Comparison of ENCODE assay signal across 27 cellular contexts in genomic region chr9:133483611-133484010, GRCh38. TPM values are rescaled to one million over a fixed set of nuclear protein-coding genes. Genes with fewer than 3 reads are reported as not detected.
A peak's percentile ranks its signal among the peaks of the same experiment; 100 is the strongest.
DNase-seq lines count a peak whose midpoint lies in the region; ATAC-seq and TF ChIP-seq lines count a peak whose summit lies in the region.
"Had no signal": no experiment of that assay in that cellular context is flagged by ENCODE, and none has a peak within 500 bp of the region (broad histone marks: within the 10 kb centered on the region; RNA-seq: fewer than 3 reads in every experiment).

No MANE protein-coding gene starts in this region.

- peaks cover 9% of the 10 kb centered on the region for H3K4me1 Mint-ChIP-seq in glutamatergic neuron (ENCODE audit: low read depth, unreplicated experiment)
- H3K4me1 Mint-ChIP-seq in neural progenitor cell: peaks cover 7% of the 10 kb centered on the region
- H3K4me1 Mint-ChIP-seq in type B pancreatic cell (ENCODE audit: unreplicated experiment): peaks cover 18% of the 10 kb centered on the region
- peaks cover 19% of the 10 kb centered on the region for H3K4me1 Mint-ChIP-seq in activated T-cell treated with anti-CD3 and anti-CD28 coated beads, Interleukin-2, amount 50 U/mL, for 72 hours (ENCODE audit: low read depth)

- intact Hi-C loops in Right ventricle myocardium superior (cut with DNase I): no loop called here
- intact Hi-C loops in heart right ventricle (cut with DNase I): loop anchor here in 6 of 10 donors (2.0 to 10.0 kb wide), 5 partner anchors 71 to 459 kb away; partner anchors contain the start of genes MED22 (in 2 of the 6), RPL7A (in 2 of the 6) and SURF6 (in 1 of the 6)

- H2BK120ac ChIP-seq in mesenchymal stem cell (ENCODE audit: low read depth, low read length): no peak overlapping the region

- no peaks in the 10 kb centered on the region for H3K36me3 ChIP-seq in heart right ventricle
- H3K36me3 ChIP-seq in neural progenitor cell: no peaks in the 10 kb centered on the region
- H3K36me3 ChIP-seq in mesenchymal stem cell (ENCODE audit: control insufficient read depth in 1 of 2, insufficient read depth in 2 of 2, low read depth in 1 of 2, low read length in 2 of 2): no peaks in the 10 kb centered on the region
- H3K36me3 ChIP-seq: BE2C had no signal

- no peak overlapping the region for H2AK5ac ChIP-seq in mesenchymal stem cell (ENCODE audit: low read length, severe bottlenecking)

- TF ChIP-seq CTCF in heart right ventricle (IDR thresholded peaks at IDR 0.05) (no peak), glutamatergic neuron (IDR thresholded peaks at IDR 0.05; ENCODE audit: partially characterized antibody, unreplicated experiment) (no peak), neural progenitor cell (IDR thresholded peaks at IDR 0.05) (no peak), type B pancreatic cell (conservative IDR thresholded peaks at IDR 0.05) (no peak)

- no peak overlapping the region for H3K4ac ChIP-seq in mesenchymal stem cell (ENCODE audit: low read depth in 1 of 2, low read length in 2 of 2)

- H3K27me3 Mint-ChIP-seq in glutamatergic neuron (ENCODE audit: unreplicated experiment): peaks cover 5% of the 10 kb centered on the region
- peaks cover 10% of the 10 kb centered on the region for H3K27me3 Mint-ChIP-seq in neural progenitor cell (ENCODE audit: insufficient read depth, low read depth)
- peaks cover 6% of the 10 kb centered on the region for H3K27me3 Mint-ChIP-seq in type B pancreatic cell
- no peaks in the 10 kb centered on the region for H3K27me3 Mint-ChIP-seq in activated T-cell treated with anti-CD3 and anti-CD28 coated beads, Interleukin-2, amount 50 U/mL, for 72 hours (ENCODE audit: low read depth)

- no peak overlapping the region for H3K18ac ChIP-seq in mesenchymal stem cell (ENCODE audit: low read depth in 1 of 2, low read length in 2 of 2)

- H3K4me3 ChIP-seq in heart right ventricle (no peak overlapping the region), neural progenitor cell (no peak overlapping the region), mesenchymal stem cell (ENCODE audit: insufficient read depth in 1 of 2, low read depth in 1 of 2, low read length in 2 of 2) (no peak overlapping the region)
- H3K4me3 ChIP-seq: PC-9 had no signal

- H4K8ac ChIP-seq in mesenchymal stem cell (ENCODE audit: low read length): no peak overlapping the region

- H3K27ac Mint-ChIP-seq in glutamatergic neuron (ENCODE audit: unreplicated experiment): no peak overlapping the region
- peak overlapping the region; percentile 1 for H3K27ac Mint-ChIP-seq in neural progenitor cell
- H3K27ac Mint-ChIP-seq in type B pancreatic cell: peak overlapping the region; percentile 70
- no peak overlapping the region for H3K27ac Mint-ChIP-seq in activated T-cell treated with anti-CD3 and anti-CD28 coated beads, Interleukin-2, amount 50 U/mL, for 72 hours

- H3K9me3 ChIP-seq in heart right ventricle (no peaks in the 10 kb centered on the region), neural progenitor cell (ENCODE audit: low read depth) (no peaks in the 10 kb centered on the region), mesenchymal stem cell (ENCODE audit: control insufficient read depth, low read length) (no peaks in the 10 kb centered on the region)
- H3K9me3 ChIP-seq: BE2C had no signal

- H4K91ac ChIP-seq in mesenchymal stem cell (ENCODE audit: low read length): no peak overlapping the region

- WGBS in heart right ventricle, 2 donors: 85 to 88% methylated on average over 9 of the region's 9 CpGs
- 90% methylated on average over 9 of the region's 9 CpGs for WGBS in mesenchymal stem cell

- H4K20me1 ChIP-seq in neural progenitor cell (ENCODE audit: low read depth): no peaks in the 10 kb centered on the region

- H2AFZ ChIP-seq in neural progenitor cell (replicated peaks) (no peak overlapping the region), mesenchymal stem cell (ENCODE audit: low read depth, low read length) (no peak overlapping the region)
- H2AFZ ChIP-seq: PC-9 had no signal

- no peak overlapping the region for H3K14ac ChIP-seq in mesenchymal stem cell (ENCODE audit: low read length in 2 of 2)

- H3K9ac ChIP-seq in neural progenitor cell (no peak overlapping the region), mesenchymal stem cell (ENCODE audit: low read length) (no peak overlapping the region)

- ATAC-seq in Right ventricle myocardium superior (ENCODE audit: poor library complexity) (no peak), heart right ventricle (no peak)
- ATAC-seq in activated T-cell treated with anti-CD3 and anti-CD28 coated beads, Interleukin-2, amount 50 U/mL, for 72 hours (replicated peaks in 1 of 2): no peak

- no peak overlapping the region for H2BK15ac ChIP-seq in mesenchymal stem cell (ENCODE audit: low read depth, poor library complexity, severe bottlenecking)

- no peak overlapping the region for H2BK12ac ChIP-seq in mesenchymal stem cell (ENCODE audit: low read length in 2 of 2)

- H3K4me1 ChIP-seq in heart right ventricle (peaks cover 3 to 27% (median 15%) of the 10 kb centered on the region in 9 donors), neural progenitor cell (peaks cover 4% of the 10 kb centered on the region), mesenchymal stem cell (ENCODE audit: control insufficient read depth, insufficient read depth, low read depth, low read length) (peaks cover 13% of the 10 kb centered on the region)

- H3K4me3 Mint-ChIP-seq in glutamatergic neuron (ENCODE audit: unreplicated experiment) (no peak overlapping the region), neural progenitor cell (no peak overlapping the region), type B pancreatic cell (no peak overlapping the region)
- H3K4me3 Mint-ChIP-seq in activated T-cell treated with anti-CD3 and anti-CD28 coated beads, Interleukin-2, amount 50 U/mL, for 72 hours: no peak overlapping the region

- H3K9me3 Mint-ChIP-seq in glutamatergic neuron (ENCODE audit: unreplicated experiment) (peaks cover 2% of the 10 kb centered on the region), neural progenitor cell (no peaks in the 10 kb centered on the region), type B pancreatic cell (no peaks in the 10 kb centered on the region)
- H3K9me3 Mint-ChIP-seq in activated T-cell treated with anti-CD3 and anti-CD28 coated beads, Interleukin-2, amount 50 U/mL, for 72 hours: no peaks in the 10 kb centered on the region

- H3K79me1 ChIP-seq in mesenchymal stem cell (replicated peaks; ENCODE audit: low read length, poor library complexity, severe bottlenecking): no peaks in the 10 kb centered on the region

- H3K27me3 ChIP-seq in heart right ventricle (peaks cover 0 to 16% (median 0%) of the 10 kb centered on the region in 7 donors), neural progenitor cell (peaks cover 23% of the 10 kb centered on the region), mesenchymal stem cell (ENCODE audit: control insufficient read depth in 1 of 2, insufficient read depth in 1 of 2, low read length in 2 of 2) (peaks cover 11 to 12% of the 10 kb centered on the region in 2 experiments)
- H3K27me3 ChIP-seq: BE2C had no signal

- H2BK5ac ChIP-seq in mesenchymal stem cell (ENCODE audit: low read depth, low read length, poor library complexity, severe bottlenecking): no peak overlapping the region

- peaks cover 3% of the 10 kb centered on the region for H3F3A ChIP-seq in neural progenitor cell (ENCODE audit: low read depth)

- H3K27ac ChIP-seq in heart right ventricle (no peak overlapping the region), neural progenitor cell (no peak overlapping the region), mesenchymal stem cell (ENCODE audit: low read length, poor library complexity, severe bottlenecking) (no peak overlapping the region)
- H3K27ac ChIP-seq: PC-9 had no signal

- H3K79me2 ChIP-seq in neural progenitor cell (ENCODE audit: low read depth): no peaks in the 10 kb centered on the region

- no peak overlapping the region for H3K4me2 ChIP-seq in neural progenitor cell
- H3K4me2 ChIP-seq in mesenchymal stem cell (ENCODE audit: low read length, poor library complexity, severe bottlenecking): no peak overlapping the region

- H3K36me3 Mint-ChIP-seq in glutamatergic neuron (ENCODE audit: unreplicated experiment) (no peaks in the 10 kb centered on the region), neural progenitor cell (no peaks in the 10 kb centered on the region), type B pancreatic cell (no peaks in the 10 kb centered on the region)
- H3K36me3 Mint-ChIP-seq in activated T-cell treated with anti-CD3 and anti-CD28 coated beads, Interleukin-2, amount 50 U/mL, for 72 hours (ENCODE audit: insufficient read depth in 2 of 2): no peaks in the 10 kb centered on the region

- H3K23ac ChIP-seq in mesenchymal stem cell (ENCODE audit: low read length in 2 of 2): no peak overlapping the region

- peak; percentile 13 for DNase-seq in Right ventricle myocardium superior
- no peak for DNase-seq in heart right ventricle
- peak; percentile 7 for DNase-seq in glutamatergic neuron
- no peak for DNase-seq in neural progenitor cell (ENCODE audit: low spot score)
- DNase-seq in type B pancreatic cell (ENCODE audit: extremely low spot score, unreplicated experiment): no peak
- DNase-seq in NCI-H2029 treated with DMSO at 0.1 percent for 48 hours (lab: John Stamatoyannopoulos, UW): no peak
- DNase-seq in mesenchymal stem cell: no peak
- no peak for DNase-seq in activated T-cell treated with anti-CD3 and anti-CD28 coated beads, Interleukin-2, amount 50 U/mL, for 72 hours
- DNase-seq: 8988T, ACHN, BE2C, Calu3, DMS79 treated with DMSO at 0.1 percent for 48 hours, GF-D8, KBM-7, MV-4-11, NCI-H1105, NCI-H1436 treated with DMSO at 0.1 percent for 48 hours, NCI-H1930, NCI-H446 treated with DMSO at 0.1 percent for 48 hours, NCI-H526, PC-9, SHP77 had no signal

RNA-seq across cellular contexts. Expression of gene SLC2A6, which starts 4.7 kb away (rescaled TPM):
- 2.9 TPM for total RNA-seq in Right ventricle myocardium superior
- 1 to 10 TPM; 1.3 to 7.0 (median 2.2) TPM for total RNA-seq in heart right ventricle
- 1 to 10 TPM; 4.9 to 5.6 TPM for polyA plus RNA-seq in heart right ventricle
- 104 TPM for total RNA-seq in glutamatergic neuron (ENCODE audit: unreplicated experiment)
- total RNA-seq in neural progenitor cell (ENCODE audit: low replicate concordance): 2.3 and 8.8 TPM in 2 replicates
- total RNA-seq in type B pancreatic cell (ENCODE audit: low replicate concordance): 8.2 and 9.7 TPM in 2 replicates
- 29.4 TPM for polyA plus RNA-seq in mesenchymal stem cell (2013, experiment 1 of 2)
- 28.2 TPM for polyA plus RNA-seq in mesenchymal stem cell (2013, experiment 2 of 2)
- 1 to 10 TPM; 2.0 to 2.6 TPM for total RNA-seq in activated T-cell treated with anti-CD3 and anti-CD28 coated beads, Interleukin-2, amount 50 U/mL, for 72 hours

RNA-seq across cellular contexts. Expression of gene CACFD1, which starts 23.8 kb away (rescaled TPM):
- total RNA-seq in Right ventricle myocardium superior (12.9 TPM), heart right ventricle (10 to 100 TPM in 9 of 10 donors, 1 to 10 TPM in 1; 8.8 to 12.6 (median 10.8) TPM), glutamatergic neuron (ENCODE audit: unreplicated experiment) (45.4 TPM), neural progenitor cell (ENCODE audit: low replicate concordance) (15.7 and 29.3 TPM in 2 replicates), type B pancreatic cell (ENCODE audit: low replicate concordance) (45.6 and 51.9 TPM in 2 replicates)
- 10 to 100 TPM; 10.0 to 17.3 TPM for polyA plus RNA-seq in heart right ventricle
- polyA plus RNA-seq in mesenchymal stem cell (2013, experiment 1 of 2): 6.9 TPM
- 6.9 TPM for polyA plus RNA-seq in mesenchymal stem cell (2013, experiment 2 of 2)
- 1 to 10 TPM; 1.3 to 2.8 TPM for total RNA-seq in activated T-cell treated with anti-CD3 and anti-CD28 coated beads, Interleukin-2, amount 50 U/mL, for 72 hours

RNA-seq across cellular contexts. Expression of gene MYMK, which starts 41.1 kb away (rescaled TPM):
- total RNA-seq in Right ventricle myocardium superior (not detected), heart right ventricle (not detected), glutamatergic neuron (ENCODE audit: unreplicated experiment) (not detected), neural progenitor cell (ENCODE audit: low replicate concordance) (not detected in 2 replicates), type B pancreatic cell (ENCODE audit: low replicate concordance) (not detected in 2 replicates)
- polyA plus RNA-seq in heart right ventricle: not detected
- not detected for polyA plus RNA-seq in mesenchymal stem cell (2013, experiment 1 of 2)
- polyA plus RNA-seq in mesenchymal stem cell (2013, experiment 2 of 2): not detected
- not detected for total RNA-seq in activated T-cell treated with anti-CD3 and anti-CD28 coated beads, Interleukin-2, amount 50 U/mL, for 72 hours
- total RNA-seq: Calu3, MCF 10A, PC-9, RPMI7951, SK-MEL-5 had no signal

RNA-seq across cellular contexts. Expression of gene ADAMTSL2, which starts 50.9 kb away (rescaled TPM):
- total RNA-seq in Right ventricle myocardium superior (8.1 TPM), heart right ventricle (1 to 10 TPM; 2.0 to 9.1 (median 4.3) TPM), glutamatergic neuron (ENCODE audit: unreplicated experiment) (1.3 TPM), neural progenitor cell (ENCODE audit: low replicate concordance) (0.30 and 0.99 TPM in 2 replicates), type B pancreatic cell (ENCODE audit: low replicate concordance) (0.57 and 0.65 TPM in 2 replicates)
- 1 to 10 TPM; 4.9 to 7.5 TPM for polyA plus RNA-seq in heart right ventricle
- polyA plus RNA-seq in mesenchymal stem cell (2013, experiment 1 of 2): 0.22 TPM
- polyA plus RNA-seq in mesenchymal stem cell (2013, experiment 2 of 2): 0.21 TPM
- under 1 TPM; 0.07 to 0.17 TPM for total RNA-seq in activated T-cell treated with anti-CD3 and anti-CD28 coated beads, Interleukin-2, amount 50 U/mL, for 72 hours
- total RNA-seq: LHCN-M2, MCF 10A had no signal

Comparison
In these comparisons a context has a peak if more than half of its experiments do, and no peak if none do; other contexts are left out.
1. DNase-seq: peak in Right ventricle myocardium superior (single experiment) and glutamatergic neuron (single experiment); none in heart right ventricle (0 of 2), neural progenitor cell (single experiment), type B pancreatic cell (single experiment), NCI-H2029 treated with DMSO at 0.1 percent for 48 hours (single experiment), mesenchymal stem cell (single experiment) and activated T-cell treated with anti-CD3 and anti-CD28 coated beads, Interleukin-2, amount 50 U/mL, for 72 hours (0 of 2).
2. H3K27ac Mint-ChIP-seq: peak in neural progenitor cell (single experiment) and type B pancreatic cell (single experiment); none in glutamatergic neuron (single experiment) and activated T-cell treated with anti-CD3 and anti-CD28 coated beads, Interleukin-2, amount 50 U/mL, for 72 hours (single experiment).